Comparison of ENCODE assay signal across 1 cellular context in the genomic region with DNA sequence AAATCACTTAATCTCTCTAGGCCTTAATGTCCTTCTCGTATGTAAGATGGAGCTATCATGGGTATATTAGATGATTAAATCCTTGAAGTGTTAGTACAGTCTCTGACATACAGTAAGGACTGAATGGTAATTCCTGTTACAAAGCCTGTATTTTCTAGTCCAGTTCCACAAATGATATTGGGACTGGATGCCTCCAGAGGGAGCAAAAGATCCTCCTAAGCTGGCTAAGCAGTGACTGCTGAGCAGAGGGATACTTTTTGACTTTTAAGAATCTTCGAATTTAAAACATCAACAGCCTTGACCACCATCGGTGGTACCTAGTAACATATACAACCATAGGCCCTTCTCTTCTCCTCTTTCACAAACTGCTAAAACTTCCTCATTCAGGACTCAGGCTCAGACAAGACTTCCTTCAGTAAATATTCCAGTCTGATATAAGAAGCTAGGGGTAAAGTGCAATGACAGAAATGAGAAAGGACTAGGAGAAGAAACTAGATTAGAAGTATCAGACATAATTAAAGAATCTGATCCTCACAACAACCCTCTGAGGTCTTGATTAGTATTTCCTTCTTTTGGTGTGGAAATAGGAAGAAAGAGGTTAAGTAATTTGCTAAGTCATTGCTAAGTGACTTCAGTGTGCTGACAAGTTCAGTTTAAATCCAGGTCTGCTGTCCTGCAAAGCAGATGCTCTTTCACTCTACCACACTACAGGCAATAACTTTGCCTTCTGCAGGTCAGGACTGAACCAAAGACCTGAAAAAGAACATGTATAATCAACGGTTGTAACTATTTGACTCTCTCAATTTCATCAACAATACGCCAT.
TF ChIP-seq lines count a peak whose summit lies in the region.

No MANE protein-coding gene starts in this region.

TF ChIP-seq in GM23338, 12 proteins besides CTCF, POLR2A, EP300 and RAD21:
- TF ChIP-seq ZNF462 (CRISPR knock-in tag; IDR thresholded peaks at IDR 0.05) (no peak), JUNB (IDR thresholded peaks at IDR 0.05; ENCODE audit: unreplicated experiment) (no peak), EZH2phosphoT487 (IDR thresholded peaks at IDR 0.05; ENCODE audit: unreplicated experiment) (no peak), NANOG (IDR thresholded peaks at IDR 0.05; ENCODE audit: borderline replicate concordance) (no peak), EZH2 (IDR thresholded peaks at IDR 0.05; ENCODE audit: low read depth, unreplicated experiment) (no peak), ZNF331 (CRISPR knock-in tag; IDR thresholded peaks at IDR 0.05; ENCODE audit: low read depth) (no peak), STAT1 (IDR thresholded peaks at IDR 0.05; ENCODE audit: unreplicated experiment) (no peak), POLR2AphosphoS5 (IDR thresholded peaks at IDR 0.05; ENCODE audit: low read depth) (no peak), ZNF114 (CRISPR knock-in tag; IDR thresholded peaks at IDR 0.05) (no peak), ETS1 (IDR thresholded peaks at IDR 0.05) (no peak), CREB1 (CRISPR knock-in tag; IDR thresholded peaks at IDR 0.05; ENCODE audit: low read depth) (no peak)
- TF ChIP-seq, protein P1, sequence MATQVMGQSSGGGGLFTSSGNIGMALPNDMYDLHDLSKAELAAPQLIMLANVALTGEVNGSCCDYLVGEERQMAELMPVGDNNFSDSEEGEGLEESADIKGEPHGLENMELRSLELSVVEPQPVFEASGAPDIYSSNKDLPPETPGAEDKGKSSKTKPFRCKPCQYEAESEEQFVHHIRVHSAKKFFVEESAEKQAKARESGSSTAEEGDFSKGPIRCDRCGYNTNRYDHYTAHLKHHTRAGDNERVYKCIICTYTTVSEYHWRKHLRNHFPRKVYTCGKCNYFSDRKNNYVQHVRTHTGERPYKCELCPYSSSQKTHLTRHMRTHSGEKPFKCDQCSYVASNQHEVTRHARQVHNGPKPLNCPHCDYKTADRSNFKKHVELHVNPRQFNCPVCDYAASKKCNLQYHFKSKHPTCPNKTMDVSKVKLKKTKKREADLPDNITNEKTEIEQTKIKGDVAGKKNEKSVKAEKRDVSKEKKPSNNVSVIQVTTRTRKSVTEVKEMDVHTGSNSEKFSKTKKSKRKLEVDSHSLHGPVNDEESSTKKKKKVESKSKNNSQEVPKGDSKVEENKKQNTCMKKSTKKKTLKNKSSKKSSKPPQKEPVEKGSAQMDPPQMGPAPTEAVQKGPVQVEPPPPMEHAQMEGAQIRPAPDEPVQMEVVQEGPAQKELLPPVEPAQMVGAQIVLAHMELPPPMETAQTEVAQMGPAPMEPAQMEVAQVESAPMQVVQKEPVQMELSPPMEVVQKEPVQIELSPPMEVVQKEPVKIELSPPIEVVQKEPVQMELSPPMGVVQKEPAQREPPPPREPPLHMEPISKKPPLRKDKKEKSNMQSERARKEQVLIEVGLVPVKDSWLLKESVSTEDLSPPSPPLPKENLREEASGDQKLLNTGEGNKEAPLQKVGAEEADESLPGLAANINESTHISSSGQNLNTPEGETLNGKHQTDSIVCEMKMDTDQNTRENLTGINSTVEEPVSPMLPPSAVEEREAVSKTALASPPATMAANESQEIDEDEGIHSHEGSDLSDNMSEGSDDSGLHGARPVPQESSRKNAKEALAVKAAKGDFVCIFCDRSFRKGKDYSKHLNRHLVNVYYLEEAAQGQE (IDR thresholded peaks at IDR 0.05; ENCODE audit: unreplicated experiment) = no peak
